18 cellular contexts compared by ENCODE assay signal in the genomic region with DNA sequence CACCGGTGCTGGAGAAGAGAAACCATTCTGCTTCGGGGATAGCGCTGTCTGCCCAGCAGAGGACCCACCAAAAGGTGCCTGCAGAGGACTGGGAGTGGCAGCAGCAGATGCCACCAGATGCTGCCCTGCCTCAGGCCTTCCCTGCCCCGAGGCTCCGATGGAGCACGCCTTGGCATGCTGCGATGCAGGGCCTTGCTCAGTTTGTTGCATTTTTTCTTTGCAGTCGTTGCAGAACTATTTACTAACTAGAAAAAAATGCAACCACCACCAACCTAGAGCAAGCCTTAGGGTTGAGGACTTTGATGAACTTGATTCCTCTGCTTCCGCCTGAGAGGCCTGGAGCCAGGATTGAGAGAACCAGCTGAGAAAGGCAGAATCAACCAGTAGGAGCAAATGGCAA.
"Had no signal": no experiment of that assay in that cellular context is flagged by ENCODE, and none has a peak within 500 bp of the region (broad histone marks: within the 10 kb centered on the region; RNA-seq: fewer than 3 reads in every experiment).

No MANE protein-coding gene starts in this region.

- H3K9me3 ChIP-seq: left ventricle myocardium inferior, ovary, right atrium auricular region, right lobe of liver, suprapubic skin, thoracic aorta, tibial artery, vagina had no signal

- FAIRE-seq: islet of Langerhans had no signal

- DNase-seq: hypothalamus; immature natural killer cell; left ventricle myocardium inferior; mesendoderm; naive B cell; natural killer cell; ovary; right lobe of liver; spleen; stimulated activated CD4-positive, alpha-beta T cell treated with anti-CD3 and anti-CD28 coated beads, Interleukin-4, amount 100 ng/mL, for 24 hours; stimulated activated naive CD4-positive, alpha-beta T cell; tibial artery had no signal

- H3K36me3 ChIP-seq: left ventricle myocardium inferior, ovary, right atrium auricular region, right lobe of liver, spleen, suprapubic skin, thoracic aorta, tibial artery, vagina had no signal

- H3K4me3 ChIP-seq: left ventricle myocardium inferior, lung, ovary, right atrium auricular region, right lobe of liver, spleen, suprapubic skin, thoracic aorta, tibial artery, vagina had no signal

- H3K27me3 ChIP-seq: ovary, right atrium auricular region, right lobe of liver, tibial artery, vagina had no signal

- H3K27ac ChIP-seq: left ventricle myocardium inferior, ovary, right atrium auricular region, right lobe of liver, spleen, suprapubic skin, thoracic aorta, tibial artery, vagina had no signal

- H3K4me1 ChIP-seq: left ventricle myocardium inferior, right atrium auricular region, right lobe of liver, spleen, tibial artery had no signal

- ATAC-seq: natural killer cell had no signal
